ENCODE assay signal across 2 cellular contexts in the genomic region with DNA sequence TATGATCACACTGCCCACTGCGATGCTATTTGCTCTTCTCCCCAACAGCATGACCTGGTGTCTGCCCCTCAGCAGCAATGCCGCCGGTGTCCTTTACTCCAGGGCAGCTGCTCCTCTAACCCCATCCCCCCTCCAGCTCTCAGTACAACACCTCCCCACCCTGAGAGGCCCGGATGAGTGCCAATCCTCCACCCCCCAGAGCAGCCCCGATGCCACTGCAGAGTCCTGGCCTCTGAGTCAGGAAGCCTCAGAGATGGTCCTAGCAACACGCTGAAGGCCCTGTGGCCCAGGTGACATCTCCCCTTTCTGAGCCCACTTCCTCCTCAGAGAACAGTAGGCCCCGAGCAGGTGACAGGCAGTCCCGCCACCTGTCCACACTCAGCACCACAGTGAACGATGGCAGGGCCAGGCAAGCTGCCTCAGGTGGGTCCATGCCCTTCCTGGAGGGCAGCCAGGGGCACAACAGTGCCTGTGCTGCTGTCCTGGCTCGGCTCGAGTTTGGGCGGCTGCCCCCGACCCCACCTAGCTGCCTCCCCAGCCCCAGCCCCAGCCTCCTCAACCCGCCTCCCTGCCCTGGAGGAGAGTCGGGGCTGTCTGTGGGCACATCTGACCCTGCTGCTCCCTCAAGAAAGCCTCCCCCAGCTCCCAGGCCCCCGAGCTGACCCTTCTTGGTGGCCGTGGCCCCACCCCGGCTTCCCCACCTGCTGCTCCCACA.
TF ChIP-seq lines count a peak whose summit lies in the region.

No MANE protein-coding gene starts in this region.

TF ChIP-seq in SK-N-SH, 30 proteins besides CTCF, POLR2A, EP300 and RAD21 (continued from another document):
- no peak for TF ChIP-seq JUND (IDR thresholded peaks at IDR 0.05)
- TF ChIP-seq FOXM1 (IDR thresholded peaks at IDR 0.05; ENCODE audit: low read depth): no peak
- TF ChIP-seq, protein P1, sequence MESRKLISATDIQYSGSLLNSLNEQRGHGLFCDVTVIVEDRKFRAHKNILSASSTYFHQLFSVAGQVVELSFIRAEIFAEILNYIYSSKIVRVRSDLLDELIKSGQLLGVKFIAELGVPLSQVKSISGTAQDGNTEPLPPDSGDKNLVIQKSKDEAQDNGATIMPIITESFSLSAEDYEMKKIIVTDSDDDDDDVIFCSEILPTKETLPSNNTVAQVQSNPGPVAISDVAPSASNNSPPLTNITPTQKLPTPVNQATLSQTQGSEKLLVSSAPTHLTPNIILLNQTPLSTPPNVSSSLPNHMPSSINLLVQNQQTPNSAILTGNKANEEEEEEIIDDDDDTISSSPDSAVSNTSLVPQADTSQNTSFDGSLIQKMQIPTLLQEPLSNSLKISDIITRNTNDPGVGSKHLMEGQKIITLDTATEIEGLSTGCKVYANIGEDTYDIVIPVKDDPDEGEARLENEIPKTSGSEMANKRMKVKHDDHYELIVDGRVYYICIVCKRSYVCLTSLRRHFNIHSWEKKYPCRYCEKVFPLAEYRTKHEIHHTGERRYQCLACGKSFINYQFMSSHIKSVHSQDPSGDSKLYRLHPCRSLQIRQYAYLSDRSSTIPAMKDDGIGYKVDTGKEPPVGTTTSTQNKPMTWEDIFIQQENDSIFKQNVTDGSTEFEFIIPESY (IDR thresholded peaks at IDR 0.05; ENCODE audit: borderline replicate concordance, low read depth): no peak
- TF ChIP-seq SMC3 (IDR thresholded peaks at IDR 0.05; ENCODE audit: low read depth, low read length): no peak
- no peak for TF ChIP-seq NFIC (IDR thresholded peaks at IDR 0.05; ENCODE audit: borderline replicate concordance)
- TF ChIP-seq, protein P2, sequence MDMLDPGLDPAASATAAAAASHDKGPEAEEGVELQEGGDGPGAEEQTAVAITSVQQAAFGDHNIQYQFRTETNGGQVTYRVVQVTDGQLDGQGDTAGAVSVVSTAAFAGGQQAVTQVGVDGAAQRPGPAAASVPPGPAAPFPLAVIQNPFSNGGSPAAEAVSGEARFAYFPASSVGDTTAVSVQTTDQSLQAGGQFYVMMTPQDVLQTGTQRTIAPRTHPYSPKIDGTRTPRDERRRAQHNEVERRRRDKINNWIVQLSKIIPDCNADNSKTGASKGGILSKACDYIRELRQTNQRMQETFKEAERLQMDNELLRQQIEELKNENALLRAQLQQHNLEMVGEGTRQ (IDR thresholded peaks at IDR 0.05; ENCODE audit: borderline replicate concordance, low read depth, low read length): no peak
- TF ChIP-seq, protein P3, sequence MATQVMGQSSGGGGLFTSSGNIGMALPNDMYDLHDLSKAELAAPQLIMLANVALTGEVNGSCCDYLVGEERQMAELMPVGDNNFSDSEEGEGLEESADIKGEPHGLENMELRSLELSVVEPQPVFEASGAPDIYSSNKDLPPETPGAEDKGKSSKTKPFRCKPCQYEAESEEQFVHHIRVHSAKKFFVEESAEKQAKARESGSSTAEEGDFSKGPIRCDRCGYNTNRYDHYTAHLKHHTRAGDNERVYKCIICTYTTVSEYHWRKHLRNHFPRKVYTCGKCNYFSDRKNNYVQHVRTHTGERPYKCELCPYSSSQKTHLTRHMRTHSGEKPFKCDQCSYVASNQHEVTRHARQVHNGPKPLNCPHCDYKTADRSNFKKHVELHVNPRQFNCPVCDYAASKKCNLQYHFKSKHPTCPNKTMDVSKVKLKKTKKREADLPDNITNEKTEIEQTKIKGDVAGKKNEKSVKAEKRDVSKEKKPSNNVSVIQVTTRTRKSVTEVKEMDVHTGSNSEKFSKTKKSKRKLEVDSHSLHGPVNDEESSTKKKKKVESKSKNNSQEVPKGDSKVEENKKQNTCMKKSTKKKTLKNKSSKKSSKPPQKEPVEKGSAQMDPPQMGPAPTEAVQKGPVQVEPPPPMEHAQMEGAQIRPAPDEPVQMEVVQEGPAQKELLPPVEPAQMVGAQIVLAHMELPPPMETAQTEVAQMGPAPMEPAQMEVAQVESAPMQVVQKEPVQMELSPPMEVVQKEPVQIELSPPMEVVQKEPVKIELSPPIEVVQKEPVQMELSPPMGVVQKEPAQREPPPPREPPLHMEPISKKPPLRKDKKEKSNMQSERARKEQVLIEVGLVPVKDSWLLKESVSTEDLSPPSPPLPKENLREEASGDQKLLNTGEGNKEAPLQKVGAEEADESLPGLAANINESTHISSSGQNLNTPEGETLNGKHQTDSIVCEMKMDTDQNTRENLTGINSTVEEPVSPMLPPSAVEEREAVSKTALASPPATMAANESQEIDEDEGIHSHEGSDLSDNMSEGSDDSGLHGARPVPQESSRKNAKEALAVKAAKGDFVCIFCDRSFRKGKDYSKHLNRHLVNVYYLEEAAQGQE (IDR thresholded peaks at IDR 0.05; ENCODE audit: low read depth, low read length): no peak
- no peak for TF ChIP-seq MEF2A (IDR thresholded peaks at IDR 0.05; ENCODE audit: borderline replicate concordance, low read depth)
- no peak for TF ChIP-seq POLR2AphosphoS5 (IDR thresholded peaks at IDR 0.05; ENCODE audit: low read depth, low read length)
- no peak for TF ChIP-seq TEAD4 (IDR thresholded peaks at IDR 0.05; ENCODE audit: borderline replicate concordance, insufficient read depth)

TF ChIP-seq in SK-N-SH treated with all-trans-retinoic acid at 6 μM for 48 hours, 23 proteins besides CTCF, POLR2A, EP300 and RAD21 (continued from another document):
- TF ChIP-seq, protein P4, sequence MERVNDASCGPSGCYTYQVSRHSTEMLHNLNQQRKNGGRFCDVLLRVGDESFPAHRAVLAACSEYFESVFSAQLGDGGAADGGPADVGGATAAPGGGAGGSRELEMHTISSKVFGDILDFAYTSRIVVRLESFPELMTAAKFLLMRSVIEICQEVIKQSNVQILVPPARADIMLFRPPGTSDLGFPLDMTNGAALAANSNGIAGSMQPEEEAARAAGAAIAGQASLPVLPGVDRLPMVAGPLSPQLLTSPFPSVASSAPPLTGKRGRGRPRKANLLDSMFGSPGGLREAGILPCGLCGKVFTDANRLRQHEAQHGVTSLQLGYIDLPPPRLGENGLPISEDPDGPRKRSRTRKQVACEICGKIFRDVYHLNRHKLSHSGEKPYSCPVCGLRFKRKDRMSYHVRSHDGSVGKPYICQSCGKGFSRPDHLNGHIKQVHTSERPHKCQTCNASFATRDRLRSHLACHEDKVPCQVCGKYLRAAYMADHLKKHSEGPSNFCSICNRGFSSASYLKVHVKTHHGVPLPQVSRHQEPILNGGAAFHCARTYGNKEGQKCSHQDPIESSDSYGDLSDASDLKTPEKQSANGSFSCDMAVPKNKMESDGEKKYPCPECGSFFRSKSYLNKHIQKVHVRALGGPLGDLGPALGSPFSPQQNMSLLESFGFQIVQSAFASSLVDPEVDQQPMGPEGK (CRISPR knock-in tag; IDR thresholded peaks at IDR 0.05; ENCODE audit: borderline replicate concordance): no peak
- TF ChIP-seq, protein P5, sequence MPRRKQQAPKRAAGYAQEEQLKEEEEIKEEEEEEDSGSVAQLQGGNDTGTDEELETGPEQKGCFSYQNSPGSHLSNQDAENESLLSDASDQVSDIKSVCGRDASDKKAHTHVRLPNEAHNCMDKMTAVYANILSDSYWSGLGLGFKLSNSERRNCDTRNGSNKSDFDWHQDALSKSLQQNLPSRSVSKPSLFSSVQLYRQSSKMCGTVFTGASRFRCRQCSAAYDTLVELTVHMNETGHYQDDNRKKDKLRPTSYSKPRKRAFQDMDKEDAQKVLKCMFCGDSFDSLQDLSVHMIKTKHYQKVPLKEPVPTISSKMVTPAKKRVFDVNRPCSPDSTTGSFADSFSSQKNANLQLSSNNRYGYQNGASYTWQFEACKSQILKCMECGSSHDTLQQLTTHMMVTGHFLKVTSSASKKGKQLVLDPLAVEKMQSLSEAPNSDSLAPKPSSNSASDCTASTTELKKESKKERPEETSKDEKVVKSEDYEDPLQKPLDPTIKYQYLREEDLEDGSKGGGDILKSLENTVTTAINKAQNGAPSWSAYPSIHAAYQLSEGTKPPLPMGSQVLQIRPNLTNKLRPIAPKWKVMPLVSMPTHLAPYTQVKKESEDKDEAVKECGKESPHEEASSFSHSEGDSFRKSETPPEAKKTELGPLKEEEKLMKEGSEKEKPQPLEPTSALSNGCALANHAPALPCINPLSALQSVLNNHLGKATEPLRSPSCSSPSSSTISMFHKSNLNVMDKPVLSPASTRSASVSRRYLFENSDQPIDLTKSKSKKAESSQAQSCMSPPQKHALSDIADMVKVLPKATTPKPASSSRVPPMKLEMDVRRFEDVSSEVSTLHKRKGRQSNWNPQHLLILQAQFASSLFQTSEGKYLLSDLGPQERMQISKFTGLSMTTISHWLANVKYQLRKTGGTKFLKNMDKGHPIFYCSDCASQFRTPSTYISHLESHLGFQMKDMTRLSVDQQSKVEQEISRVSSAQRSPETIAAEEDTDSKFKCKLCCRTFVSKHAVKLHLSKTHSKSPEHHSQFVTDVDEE (CRISPR knock-in tag; IDR thresholded peaks at IDR 0.05): no peak
- no peak for TF ChIP-seq GLIS3 (CRISPR knock-in tag; IDR thresholded peaks at IDR 0.05)
- TF ChIP-seq TOX (CRISPR knock-in tag; IDR thresholded peaks at IDR 0.05; ENCODE audit: borderline replicate concordance): no peak
- TF ChIP-seq ZNF70 (CRISPR knock-in tag; IDR thresholded peaks at IDR 0.05): no peak
- TF ChIP-seq CSDC2 (CRISPR knock-in tag; IDR thresholded peaks at IDR 0.05): no peak
- TF ChIP-seq ESRRG (CRISPR knock-in tag; IDR thresholded peaks at IDR 0.05): no peak
- no peak for TF ChIP-seq ZC3H10 (CRISPR knock-in tag; IDR thresholded peaks at IDR 0.05)
- TF ChIP-seq ISL1 (CRISPR knock-in tag; IDR thresholded peaks at IDR 0.05): no peak
- no peak for TF ChIP-seq ZNF8 (CRISPR knock-in tag; IDR thresholded peaks at IDR 0.05)
- no peak for TF ChIP-seq ZFP30 (CRISPR knock-in tag; IDR thresholded peaks at IDR 0.05)
- no peak for TF ChIP-seq ZFP3 (CRISPR knock-in tag; IDR thresholded peaks at IDR 0.05)
